Comparison of ENCODE assay signal across 8 cellular contexts in genomic region chr4:158809611-158810486, GRCh38. TPM values are rescaled to one million over a fixed set of nuclear protein-coding genes. Genes with fewer than 3 reads are reported as not detected.
DNase-seq lines count a peak whose midpoint lies in the region; ATAC-seq and TF ChIP-seq lines count a peak whose summit lies in the region.

No MANE protein-coding gene starts in this region.

- peak overlapping the region; percentile 40 for H3K9ac ChIP-seq in muscle layer of colon (ENCODE audit: low read length)

- H3K27me3 ChIP-seq in muscle layer of colon (ENCODE audit: control insufficient read depth in 1 of 2, insufficient read depth in 2 of 2, low read length in 2 of 2): no peaks in the 10 kb centered on the region

- H3K36me3 Mint-ChIP-seq in chondrocyte (ENCODE audit: low read depth): no peaks in the 10 kb centered on the region

- peak; percentile 88 for ATAC-seq in GM18502 (IDR thresholded peaks at IDR 0.05; ENCODE audit: poor library complexity, unreplicated experiment)
- ATAC-seq in HG02840 (IDR thresholded peaks at IDR 0.05; ENCODE audit: low FRiP score, unreplicated experiment): peak; percentile 75
- ATAC-seq in omental fat pad (ENCODE audit: low FRiP score): no peak

- H3K4me1 ChIP-seq in muscle layer of colon (ENCODE audit: insufficient read depth, low read length): peaks cover 68% of the 10 kb centered on the region

- no peaks in the 10 kb centered on the region for H3K9me3 Mint-ChIP-seq in chondrocyte (ENCODE audit: low read depth)

- DNase-seq in ACHN (peak; percentile 77), NOMO-1 treated with DMSO at 0.1 percent for 48 hours (lab: John Stamatoyannopoulos, UW; ENCODE audit: unreplicated experiment) (peak; percentile 88), chondrocyte (ENCODE audit: low spot score) (no peak), omental fat pad (ENCODE audit: low spot score) (no peak), NCI-H187 (lab: John Stamatoyannopoulos, UW) (no peak)

- no peak overlapping the region for H3K4me3 ChIP-seq in muscle layer of colon (ENCODE audit: low read depth in 1 of 2, low read length in 2 of 2)

- in situ Hi-C loops in ACHN (cut with HindIII; ENCODE audit: low pct_ligation_motif_present, low pct_unique_long_range_greater_than_20kb, low sequenced_read_pairs): no loop called here

- peak overlapping the region; percentile 62 for H3K27ac ChIP-seq in muscle layer of colon (ENCODE audit: low read depth, low read length)

- H3K4me1 Mint-ChIP-seq in chondrocyte (ENCODE audit: low read depth): peaks cover 64% of the 10 kb centered on the region

- no peaks in the 10 kb centered on the region for H3K36me3 ChIP-seq in muscle layer of colon (ENCODE audit: insufficient read depth, low read length)

- peak overlapping the region; percentile 39 for H3K4me3 Mint-ChIP-seq in chondrocyte (ENCODE audit: unreplicated experiment)

- no peaks in the 10 kb centered on the region for H3K9me3 ChIP-seq in muscle layer of colon (ENCODE audit: low read length)

- TF ChIP-seq CTCF in chondrocyte (IDR thresholded peaks at IDR 0.05) (no peak), omental fat pad (IDR thresholded peaks at IDR 0.05) (no peak)

- peak overlapping the region; percentile 93 for H3K27ac Mint-ChIP-seq in chondrocyte (ENCODE audit: unreplicated experiment)

- no peaks in the 10 kb centered on the region for H3K27me3 Mint-ChIP-seq in chondrocyte (ENCODE audit: low read depth)

RNA-seq across cellular contexts. Expression of gene FNIP2, which starts 41.0 kb away (rescaled TPM):
- 20.7 to 33.7 TPM (median 32.1 TPM) in 3 replicates for total RNA-seq in chondrocyte
- total RNA-seq in omental fat pad: 100 to 1,000 TPM in 1 of 4 donors, 10 to 100 TPM in 3; 56.4 to 125 (median 73.4) TPM

Comparison
In these comparisons a context has a peak if more than half of its experiments do, and no peak if none do; other contexts are left out.
1. DNase-seq: peak in ACHN (single experiment) and NOMO-1 treated with DMSO at 0.1 percent for 48 hours (single experiment); none in chondrocyte (single experiment), omental fat pad (single experiment) and NCI-H187 (0 of 2).